Comparison of ENCODE assay signal across 1 cellular context in genomic region chr15:82021992-82022391, GRCh38.
TF ChIP-seq lines count a peak whose summit lies in the region.

No MANE protein-coding gene starts in this region.

TF ChIP-seq in HEK293, 187 proteins besides CTCF, POLR2A, EP300 and RAD21 (continued from another document):
- TF ChIP-seq ZNF423 (tag by site-specific recombination; IDR thresholded peaks at IDR 0.05) (no peak), SP3 (tag by site-specific recombination; IDR thresholded peaks at IDR 0.05) (no peak), WT1 (tag by site-specific recombination; IDR thresholded peaks at IDR 0.05) (peak; percentile 80), GLI4 (tag by site-specific recombination; IDR thresholded peaks at IDR 0.05) (no peak), ZBTB17 (tag by site-specific recombination; IDR thresholded peaks at IDR 0.05) (peak; percentile 79), FEZF1 (tag by site-specific recombination; IDR thresholded peaks at IDR 0.05) (peak; percentile 58), BCL6B (tag by site-specific recombination; IDR thresholded peaks at IDR 0.05) (no peak), ZNF610 (tag by site-specific recombination; IDR thresholded peaks at IDR 0.05; ENCODE audit: borderline replicate concordance) (peak; percentile 53; the same call in 1 of the 2 replicates), ZNF350 (tag by site-specific recombination; IDR thresholded peaks at IDR 0.05) (no peak), ZNF837 (tag by site-specific recombination; IDR thresholded peaks at IDR 0.05) (no peak), ZBTB21 (tag by site-specific recombination; IDR thresholded peaks at IDR 0.05) (no peak)
